ENCODE assay signal across 20 cellular contexts in the genomic region with DNA sequence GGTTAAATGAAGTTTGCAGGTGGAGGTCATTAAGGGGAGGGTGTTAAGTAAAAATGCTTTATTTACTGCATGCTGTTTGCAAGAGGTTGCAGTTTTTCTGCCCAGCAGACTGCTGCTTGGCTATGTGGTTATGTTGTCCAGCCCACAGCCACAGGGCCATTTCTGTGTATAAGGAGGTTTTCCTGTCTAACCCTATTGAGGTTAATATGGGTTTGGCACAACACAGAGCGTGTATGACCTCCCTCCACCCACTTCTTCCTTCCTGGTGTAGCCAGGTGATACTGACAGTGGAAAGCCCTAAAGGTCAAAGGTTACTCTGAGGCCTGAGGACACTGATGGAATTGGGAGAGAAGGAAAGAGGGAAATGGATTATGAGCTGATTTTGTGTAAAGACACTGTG.
"Had no signal": no experiment of that assay in that cellular context is flagged by ENCODE, and none has a peak within 500 bp of the region (broad histone marks: within the 10 kb centered on the region; RNA-seq: fewer than 3 reads in every experiment).

No MANE protein-coding gene starts in this region.

- H3K4me3 Mint-ChIP-seq: memory B cell; mesothelial cell of epicardium; stimulated activated memory B cell treated with anti-CD40 and anti-IgM and Interleukin-4, amounts not matched to agents 10 μg/mL and 1 μg/mL and 100 μg/mL, for 72 hours had no signal

- H3K36me3 Mint-ChIP-seq: memory B cell; mesothelial cell of epicardium; stimulated activated memory B cell treated with anti-CD40 and anti-IgM and Interleukin-4, amounts not matched to agents 10 μg/mL and 1 μg/mL and 100 μg/mL, for 72 hours had no signal

- H3K9me3 Mint-ChIP-seq: memory B cell, mesothelial cell of epicardium had no signal

- H3K4me1 Mint-ChIP-seq: stimulated activated memory B cell treated with anti-CD40 and anti-IgM and Interleukin-4, amounts not matched to agents 10 μg/mL and 1 μg/mL and 100 μg/mL, for 72 hours had no signal

- H3K27ac Mint-ChIP-seq: memory B cell; mesothelial cell of epicardium; stimulated activated memory B cell treated with anti-CD40 and anti-IgM and Interleukin-4, amounts not matched to agents 10 μg/mL and 1 μg/mL and 100 μg/mL, for 72 hours had no signal

- DNase-seq: cortex of kidney; dorsolateral prefrontal cortex; effector CD8-positive, alpha-beta T cell; heart left ventricle; hippocampal formation; left cardiac atrium; left ventricle myocardium inferior; lower lobe of right lung; psoas muscle; retina; right lobe of liver; stimulated activated CD4-positive, alpha-beta T cell treated with anti-CD3 and anti-CD28 coated beads, Interleukin-4, amount 100 ng/mL, for 1 hour; stimulated activated CD8-positive, alpha-beta memory T cell treated with anti-CD3 and anti-CD28 coated beads, Interleukin-4, amount 100 ng/mL, for 48 hours; thyroid gland; upper lobe of left lung; uterus had no signal

- ATAC-seq: esophagus mucosa; heart left ventricle; left cardiac atrium; lower lobe of right lung; psoas muscle; right lobe of liver; stimulated activated memory B cell treated with anti-CD40 and anti-IgM and Interleukin-4, amounts not matched to agents 10 μg/mL and 1 μg/mL and 100 μg/mL, for 72 hours had no signal
